ENCODE assay signal across 19 cellular contexts in genomic region chr5:157362982-157363381, GRCh38.
DNase-seq lines count a peak whose midpoint lies in the region; ATAC-seq and TF ChIP-seq lines count a peak whose summit lies in the region.
"Had no signal": no experiment of that assay in that cellular context is flagged by ENCODE, and none has a peak within 500 bp of the region (broad histone marks: within the 10 kb centered on the region; RNA-seq: fewer than 3 reads in every experiment).

No MANE protein-coding gene starts in this region.

- H3K27ac Mint-ChIP-seq in activated CD8-positive, alpha-beta memory T cell treated with anti-CD3 and anti-CD28 coated beads, Interleukin-2, amount 10 ng/mL, durations not matched to agents 7 days and 5 days: no peak overlapping the region
- peak overlapping the region; percentile 39 to 40 for H3K27ac Mint-ChIP-seq in T-cell
- peak overlapping the region; percentile 53 for H3K27ac Mint-ChIP-seq in dendritic cell treated with granulocyte-macrophage colony-stimulating factor and Interleukin-4, amounts not matched to agents 40 ng/mL and 50 ng/mL, for 4 days
- H3K27ac Mint-ChIP-seq in stimulated activated effector memory CD8-positive, alpha-beta T cell treated with anti-CD3 and anti-CD28 coated beads, Interleukin-12 subunit alpha, Interleukin-12 subunit beta, amount 100 ng/mL, for 72 hours: peak overlapping the region; percentile 83
- H3K27ac Mint-ChIP-seq: activated B cell treated with CpG ODN at 0.5 μM for 24 hours had no signal

- H3K27me3 Mint-ChIP-seq in activated CD8-positive, alpha-beta memory T cell treated with anti-CD3 and anti-CD28 coated beads, Interleukin-2, amount 10 ng/mL, durations not matched to agents 7 days and 5 days: no peaks in the 10 kb centered on the region
- H3K27me3 Mint-ChIP-seq in T-cell: no peaks in the 10 kb centered on the region
- H3K27me3 Mint-ChIP-seq in dendritic cell treated with granulocyte-macrophage colony-stimulating factor and Interleukin-4, amounts not matched to agents 40 ng/mL and 50 ng/mL, for 4 days: no peaks in the 10 kb centered on the region
- H3K27me3 Mint-ChIP-seq: activated B cell treated with CpG ODN at 0.5 μM for 24 hours had no signal

- H3K4me1 ChIP-seq in adrenal gland (replicated peaks in 1 of 2): no peaks in the 10 kb centered on the region
- H3K4me1 ChIP-seq: A549, left lung had no signal

- no peak for TF ChIP-seq CTCF in adrenal gland (IDR thresholded peaks at IDR 0.05)

- POLR2A ChIA-PET in T-cell (lab: Charles Lee): no interaction called here

- H3K9me3 Mint-ChIP-seq in activated CD8-positive, alpha-beta memory T cell treated with anti-CD3 and anti-CD28 coated beads, Interleukin-2, amount 10 ng/mL, durations not matched to agents 7 days and 5 days (ENCODE audit: low read depth): no peaks in the 10 kb centered on the region
- no peaks in the 10 kb centered on the region for H3K9me3 Mint-ChIP-seq in T-cell
- H3K9me3 Mint-ChIP-seq in dendritic cell treated with granulocyte-macrophage colony-stimulating factor and Interleukin-4, amounts not matched to agents 40 ng/mL and 50 ng/mL, for 4 days: no peaks in the 10 kb centered on the region
- H3K9me3 Mint-ChIP-seq in stimulated activated effector memory CD8-positive, alpha-beta T cell treated with anti-CD3 and anti-CD28 coated beads, Interleukin-12 subunit alpha, Interleukin-12 subunit beta, amount 100 ng/mL, for 72 hours: no peaks in the 10 kb centered on the region
- H3K9me3 Mint-ChIP-seq: activated B cell treated with CpG ODN at 0.5 μM for 24 hours had no signal

- no peak for ATAC-seq in activated CD8-positive, alpha-beta memory T cell treated with anti-CD3 and anti-CD28 coated beads, Interleukin-2, amount 10 ng/mL, durations not matched to agents 7 days and 5 days
- ATAC-seq in T-cell (replicated peaks in 1 of 4): no peak
- no peak for ATAC-seq in stimulated activated effector memory CD8-positive, alpha-beta T cell treated with anti-CD3 and anti-CD28 coated beads, Interleukin-12 subunit alpha, Interleukin-12 subunit beta, amount 100 ng/mL, for 72 hours
- ATAC-seq: A549, left lung had no signal

- CTCF ChIA-PET in activated CD8-positive, alpha-beta memory T cell treated with anti-CD3 and anti-CD28 coated beads, Interleukin-2, amount 10 ng/mL, durations not matched to agents 7 days and 5 days (lab: Charles Lee): interaction anchor here (1.7 kb wide), 1 partner anchor 19 kb away, joined by 4 read pairs; no protein-coding TSS in a partner anchor
- CTCF ChIA-PET in T-cell (lab: Charles Lee): no interaction called here

- H3K27ac ChIP-seq in adrenal gland: no peak overlapping the region
- H3K27ac ChIP-seq: A549, left lung, neutrophil had no signal

- H3K36me3 Mint-ChIP-seq in activated CD8-positive, alpha-beta memory T cell treated with anti-CD3 and anti-CD28 coated beads, Interleukin-2, amount 10 ng/mL, durations not matched to agents 7 days and 5 days: peaks cover 75% of the 10 kb centered on the region
- peaks cover 85% of the 10 kb centered on the region for H3K36me3 Mint-ChIP-seq in T-cell
- peaks cover 24% of the 10 kb centered on the region for H3K36me3 Mint-ChIP-seq in dendritic cell treated with granulocyte-macrophage colony-stimulating factor and Interleukin-4, amounts not matched to agents 40 ng/mL and 50 ng/mL, for 4 days (ENCODE audit: low read depth)
- H3K36me3 Mint-ChIP-seq in stimulated activated effector memory CD8-positive, alpha-beta T cell treated with anti-CD3 and anti-CD28 coated beads, Interleukin-12 subunit alpha, Interleukin-12 subunit beta, amount 100 ng/mL, for 72 hours: peaks cover 100% of the 10 kb centered on the region

- DNase-seq in activated CD8-positive, alpha-beta memory T cell treated with anti-CD3 and anti-CD28 coated beads, Interleukin-2, amount 50 U/mL, for 48 hours: peak; percentile 17
- DNase-seq in activated CD8-positive, alpha-beta memory T cell treated with anti-CD3 and anti-CD28 coated beads, Interleukin-2, amount 10 ng/mL, durations not matched to agents 7 days and 5 days: no peak
- DNase-seq in T-cell: no peak
- no peak for DNase-seq in stimulated activated effector memory CD8-positive, alpha-beta T cell treated with anti-CD3 and anti-CD28 coated beads, Interleukin-12 subunit alpha, Interleukin-12 subunit beta, amount 100 ng/mL, for 72 hours (ENCODE audit: low spot score in 2 of 2)
- no peak for DNase-seq in NCI-H510A (lab: John Stamatoyannopoulos, UW)
- no peak for DNase-seq in adrenal gland
- DNase-seq in hippocampal formation (lab: John Stamatoyannopoulos, UW): no peak
- DNase-seq: activated B cell treated with CpG ODN at 0.5 μM for 24 hours; activated effector memory CD4-positive, alpha-beta T cell treated with anti-CD3 and anti-CD28 coated beads, Interleukin-2, amount 50 U/mL, for 16 hours; head of caudate nucleus; left lung; NCI-H2081; RPMI8226; SK-N-SH; stimulated activated CD4-positive, alpha-beta T cell treated with anti-CD3 and anti-CD28 coated beads, Interleukin-4, amount 100 ng/mL, for 24 hours; T1000 had no signal

- no peak overlapping the region for H3K4me3 Mint-ChIP-seq in activated CD8-positive, alpha-beta memory T cell treated with anti-CD3 and anti-CD28 coated beads, Interleukin-2, amount 10 ng/mL, durations not matched to agents 7 days and 5 days
- H3K4me3 Mint-ChIP-seq in T-cell: no peak overlapping the region
- H3K4me3 Mint-ChIP-seq in dendritic cell treated with granulocyte-macrophage colony-stimulating factor and Interleukin-4, amounts not matched to agents 40 ng/mL and 50 ng/mL, for 4 days: no peak overlapping the region
- H3K4me3 Mint-ChIP-seq in stimulated activated effector memory CD8-positive, alpha-beta T cell treated with anti-CD3 and anti-CD28 coated beads, Interleukin-12 subunit alpha, Interleukin-12 subunit beta, amount 100 ng/mL, for 72 hours: no peak overlapping the region
- H3K4me3 Mint-ChIP-seq: activated B cell treated with CpG ODN at 0.5 μM for 24 hours had no signal

- H3K4me1 Mint-ChIP-seq in activated CD8-positive, alpha-beta memory T cell treated with anti-CD3 and anti-CD28 coated beads, Interleukin-2, amount 10 ng/mL, durations not matched to agents 7 days and 5 days: no peaks in the 10 kb centered on the region
- H3K4me1 Mint-ChIP-seq in T-cell: peaks cover 3 to 19% (median 9%) of the 10 kb centered on the region in 3 donors
- H3K4me1 Mint-ChIP-seq in dendritic cell treated with granulocyte-macrophage colony-stimulating factor and Interleukin-4, amounts not matched to agents 40 ng/mL and 50 ng/mL, for 4 days (ENCODE audit: low read depth): peaks cover 33% of the 10 kb centered on the region
- H3K4me1 Mint-ChIP-seq in stimulated activated effector memory CD8-positive, alpha-beta T cell treated with anti-CD3 and anti-CD28 coated beads, Interleukin-12 subunit alpha, Interleukin-12 subunit beta, amount 100 ng/mL, for 72 hours: peaks cover 40% of the 10 kb centered on the region
- H3K4me1 Mint-ChIP-seq: activated B cell treated with CpG ODN at 0.5 μM for 24 hours had no signal

- H3K27me3 ChIP-seq in adrenal gland: no peaks in the 10 kb centered on the region
- H3K27me3 ChIP-seq: left lung, neutrophil had no signal

- no peak overlapping the region for H3K4me3 ChIP-seq in adrenal gland
- H3K4me3 ChIP-seq: A549, left lung had no signal

- H3K9me3 ChIP-seq in adrenal gland (replicated peaks in 1 of 3): no peaks in the 10 kb centered on the region
- H3K9me3 ChIP-seq: A549, left lung, neutrophil, SK-N-SH had no signal

- WGBS in adrenal gland, 4 donors: 94 to 97% (median 95%) methylated on average over 7 of the region's 7 CpGs

- no peak for TF ChIP-seq POLR2A in adrenal gland (IDR thresholded peaks at IDR 0.05)

- no peaks in the 10 kb centered on the region for H3K36me3 ChIP-seq in adrenal gland (replicated peaks in 1 of 2)

- intact Hi-C loops in dendritic cell treated with granulocyte-macrophage colony-stimulating factor and Interleukin-4, amounts not matched to agents 40 ng/mL and 50 ng/mL, for 4 days (cut with micrococcal nuclease): no loop called here
- intact Hi-C loops in adrenal gland (cut with DNase I): no loop called here
